In the genomic region with DNA sequence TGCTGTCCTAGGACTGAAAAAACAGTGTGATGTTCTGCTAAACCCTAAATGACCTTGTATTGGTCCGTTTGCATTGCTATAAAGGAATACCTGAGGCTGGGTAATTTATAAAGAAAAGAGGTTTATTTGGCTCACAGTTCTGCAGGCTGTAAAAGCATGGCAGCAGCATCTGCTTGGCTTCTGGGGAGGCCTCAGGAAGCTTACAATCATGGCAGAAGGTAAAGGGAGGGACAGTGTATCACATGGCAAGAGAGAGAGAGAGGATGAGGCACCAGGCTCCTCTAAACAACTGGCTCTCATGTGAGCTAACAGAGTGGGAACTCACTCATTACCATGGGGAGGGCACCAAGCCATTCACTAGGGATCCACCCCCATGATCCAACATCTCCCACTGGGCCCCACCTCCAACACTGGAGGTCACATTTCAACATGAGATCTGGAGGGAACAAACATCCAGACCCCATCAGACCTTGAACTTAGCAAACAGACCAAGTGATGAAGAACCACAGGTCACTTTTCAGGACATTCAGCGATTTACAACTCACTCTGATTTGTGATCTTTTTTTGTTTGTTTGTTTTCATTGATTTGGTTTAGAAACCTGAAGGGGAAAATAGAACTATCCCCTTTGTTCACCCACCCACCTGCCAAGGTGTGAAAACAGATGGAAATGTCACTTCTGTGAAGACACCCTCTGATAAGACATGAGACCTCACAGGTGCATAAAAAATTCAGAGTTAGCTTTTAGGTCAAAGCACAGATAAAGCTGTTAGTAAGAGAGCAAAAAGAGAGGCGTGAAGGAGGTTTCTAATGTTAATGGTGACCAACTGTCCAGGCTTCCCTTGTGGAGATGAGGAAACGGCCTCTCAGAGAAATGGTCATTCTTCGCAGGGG, we compare ENCODE assay signal across 1 cellular context.
TF ChIP-seq lines count a peak whose summit lies in the region.

No MANE protein-coding gene starts in this region.

TF ChIP-seq in HepG2, 621 proteins besides CTCF, POLR2A, EP300 and RAD21 (continued from another document and continues in another):
- TF ChIP-seq, protein P1, sequence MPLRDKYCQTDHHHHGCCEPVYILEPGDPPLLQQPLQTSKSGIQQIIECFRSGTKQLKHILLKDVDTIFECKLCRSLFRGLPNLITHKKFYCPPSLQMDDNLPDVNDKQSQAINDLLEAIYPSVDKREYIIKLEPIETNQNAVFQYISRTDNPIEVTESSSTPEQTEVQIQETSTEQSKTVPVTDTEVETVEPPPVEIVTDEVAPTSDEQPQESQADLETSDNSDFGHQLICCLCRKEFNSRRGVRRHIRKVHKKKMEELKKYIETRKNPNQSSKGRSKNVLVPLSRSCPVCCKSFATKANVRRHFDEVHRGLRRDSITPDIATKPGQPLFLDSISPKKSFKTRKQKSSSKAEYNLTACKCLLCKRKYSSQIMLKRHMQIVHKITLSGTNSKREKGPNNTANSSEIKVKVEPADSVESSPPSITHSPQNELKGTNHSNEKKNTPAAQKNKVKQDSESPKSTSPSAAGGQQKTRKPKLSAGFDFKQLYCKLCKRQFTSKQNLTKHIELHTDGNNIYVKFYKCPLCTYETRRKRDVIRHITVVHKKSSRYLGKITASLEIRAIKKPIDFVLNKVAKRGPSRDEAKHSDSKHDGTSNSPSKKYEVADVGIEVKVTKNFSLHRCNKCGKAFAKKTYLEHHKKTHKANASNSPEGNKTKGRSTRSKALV (CRISPR knock-in tag; IDR thresholded peaks at IDR 0.05) = no peak
- TF ChIP-seq ZMYM3 (CRISPR knock-in tag; IDR thresholded peaks at IDR 0.05) (peak; percentile 80), ZBTB38 (CRISPR knock-in tag; IDR thresholded peaks at IDR 0.05) (no peak), MBNL3 (CRISPR knock-in tag; conservative IDR thresholded peaks at IDR 0.05) (no peak), RORA (CRISPR knock-in tag; IDR thresholded peaks at IDR 0.05) (no peak), KMT2A (CRISPR knock-in tag; IDR thresholded peaks at IDR 0.05) (no peak), ZSCAN9 (CRISPR knock-in tag; IDR thresholded peaks at IDR 0.05; ENCODE audit: borderline replicate concordance) (0 out of 2 replicates have a peak, but pooled peaks have one; percentile 17), NRL (CRISPR knock-in tag; IDR thresholded peaks at IDR 0.05; ENCODE audit: borderline replicate concordance) (no peak), NR1H2 (CRISPR knock-in tag; IDR thresholded peaks at IDR 0.05; ENCODE audit: borderline replicate concordance, low read depth) (no peak), ZNF225 (CRISPR knock-in tag; IDR thresholded peaks at IDR 0.05) (no peak), ZNF121 (CRISPR knock-in tag; IDR thresholded peaks at IDR 0.05) (peak; percentile 91), DNMT3B (CRISPR knock-in tag; conservative IDR thresholded peaks at IDR 0.05) (no peak), RFXANK (CRISPR knock-in tag; IDR thresholded peaks at IDR 0.05) (no peak), ATF7-NPFF (CRISPR knock-in tag; IDR thresholded peaks at IDR 0.05; ENCODE audit: low read depth) (no peak), RAD51 (IDR thresholded peaks at IDR 0.05; ENCODE audit: borderline replicate concordance) (no peak), PRPF4 (IDR thresholded peaks at IDR 0.05; ENCODE audit: low read depth, low read length, poor library complexity, severe bottlenecking) (no peak), GABPA (IDR thresholded peaks at IDR 0.05; ENCODE audit: low read depth, low read length) (no peak), GABPA (CRISPR knock-in tag; IDR thresholded peaks at IDR 0.05; ENCODE audit: low read depth) (no peak), MXI1 (IDR thresholded peaks at IDR 0.05; ENCODE audit: borderline replicate concordance, low read depth, low read length) (no peak), CBX1 (IDR thresholded peaks at IDR 0.05; ENCODE audit: low read depth) (no peak), RFXAP (CRISPR knock-in tag; IDR thresholded peaks at IDR 0.05; ENCODE audit: borderline replicate concordance) (no peak), KAT8 (CRISPR knock-in tag; IDR thresholded peaks at IDR 0.05) (no peak), HOXA3 (CRISPR knock-in tag; IDR thresholded peaks at IDR 0.05) (peak; percentile 69; the same call in 1 of the 2 replicates), NBN (conservative IDR thresholded peaks at IDR 0.05) (no peak), ZNF24 (IDR thresholded peaks at IDR 0.05) (no peak), ZNF747 (CRISPR knock-in tag; IDR thresholded peaks at IDR 0.05; ENCODE audit: borderline replicate concordance) (no peak), REPIN1 (CRISPR knock-in tag; IDR thresholded peaks at IDR 0.05; ENCODE audit: borderline replicate concordance, low read depth) (peak; percentile 49; the same call in 1 of the 2 replicates), RCOR2 (CRISPR knock-in tag; IDR thresholded peaks at IDR 0.05) (peak; percentile 86), ZNF263 (CRISPR knock-in tag; IDR thresholded peaks at IDR 0.05) (no peak), ZNF232 (CRISPR knock-in tag; IDR thresholded peaks at IDR 0.05; ENCODE audit: borderline replicate concordance) (no peak), ZNF841 (CRISPR knock-in tag; IDR thresholded peaks at IDR 0.05; ENCODE audit: borderline replicate concordance) (no peak), TOPORS (CRISPR knock-in tag; IDR thresholded peaks at IDR 0.05) (no peak), TBX2 (CRISPR knock-in tag; IDR thresholded peaks at IDR 0.05; ENCODE audit: borderline replicate concordance) (peak; percentile 84), SALL2 (CRISPR knock-in tag; IDR thresholded peaks at IDR 0.05) (no peak), ZNF234 (CRISPR knock-in tag; conservative IDR thresholded peaks at IDR 0.05) (no peak), ZNF564 (CRISPR knock-in tag; IDR thresholded peaks at IDR 0.05) (no peak)
- TF ChIP-seq, protein P2, sequence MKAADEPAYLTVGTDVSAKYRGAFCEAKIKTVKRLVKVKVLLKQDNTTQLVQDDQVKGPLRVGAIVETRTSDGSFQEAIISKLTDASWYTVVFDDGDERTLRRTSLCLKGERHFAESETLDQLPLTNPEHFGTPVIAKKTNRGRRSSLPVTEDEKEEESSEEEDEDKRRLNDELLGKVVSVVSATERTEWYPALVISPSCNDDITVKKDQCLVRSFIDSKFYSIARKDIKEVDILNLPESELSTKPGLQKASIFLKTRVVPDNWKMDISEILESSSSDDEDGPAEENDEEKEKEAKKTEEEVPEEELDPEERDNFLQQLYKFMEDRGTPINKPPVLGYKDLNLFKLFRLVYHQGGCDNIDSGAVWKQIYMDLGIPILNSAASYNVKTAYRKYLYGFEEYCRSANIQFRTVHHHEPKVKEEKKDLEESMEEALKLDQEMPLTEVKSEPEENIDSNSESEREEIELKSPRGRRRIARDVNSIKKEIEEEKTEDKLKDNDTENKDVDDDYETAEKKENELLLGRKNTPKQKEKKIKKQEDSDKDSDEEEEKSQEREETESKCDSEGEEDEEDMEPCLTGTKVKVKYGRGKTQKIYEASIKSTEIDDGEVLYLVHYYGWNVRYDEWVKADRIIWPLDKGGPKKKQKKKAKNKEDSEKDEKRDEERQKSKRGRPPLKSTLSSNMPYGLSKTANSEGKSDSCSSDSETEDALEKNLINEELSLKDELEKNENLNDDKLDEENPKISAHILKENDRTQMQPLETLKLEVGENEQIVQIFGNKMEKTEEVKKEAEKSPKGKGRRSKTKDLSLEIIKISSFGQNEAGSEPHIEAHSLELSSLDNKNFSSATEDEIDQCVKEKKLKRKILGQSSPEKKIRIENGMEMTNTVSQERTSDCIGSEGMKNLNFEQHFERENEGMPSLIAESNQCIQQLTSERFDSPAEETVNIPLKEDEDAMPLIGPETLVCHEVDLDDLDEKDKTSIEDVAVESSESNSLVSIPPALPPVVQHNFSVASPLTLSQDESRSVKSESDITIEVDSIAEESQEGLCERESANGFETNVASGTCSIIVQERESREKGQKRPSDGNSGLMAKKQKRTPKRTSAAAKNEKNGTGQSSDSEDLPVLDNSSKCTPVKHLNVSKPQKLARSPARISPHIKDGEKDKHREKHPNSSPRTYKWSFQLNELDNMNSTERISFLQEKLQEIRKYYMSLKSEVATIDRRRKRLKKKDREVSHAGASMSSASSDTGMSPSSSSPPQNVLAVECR (CRISPR knock-in tag; IDR thresholded peaks at IDR 0.05; ENCODE audit: borderline replicate concordance) = peak; percentile 30; the same call in 1 of the 2 replicates
- TF ChIP-seq, protein P3, sequence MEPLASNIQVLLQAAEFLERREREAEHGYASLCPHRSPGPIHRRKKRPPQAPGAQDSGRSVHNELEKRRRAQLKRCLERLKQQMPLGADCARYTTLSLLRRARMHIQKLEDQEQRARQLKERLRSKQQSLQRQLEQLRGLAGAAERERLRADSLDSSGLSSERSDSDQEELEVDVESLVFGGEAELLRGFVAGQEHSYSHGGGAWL (CRISPR knock-in tag; IDR thresholded peaks at IDR 0.05) = no peak
- TF ChIP-seq, protein P4, sequence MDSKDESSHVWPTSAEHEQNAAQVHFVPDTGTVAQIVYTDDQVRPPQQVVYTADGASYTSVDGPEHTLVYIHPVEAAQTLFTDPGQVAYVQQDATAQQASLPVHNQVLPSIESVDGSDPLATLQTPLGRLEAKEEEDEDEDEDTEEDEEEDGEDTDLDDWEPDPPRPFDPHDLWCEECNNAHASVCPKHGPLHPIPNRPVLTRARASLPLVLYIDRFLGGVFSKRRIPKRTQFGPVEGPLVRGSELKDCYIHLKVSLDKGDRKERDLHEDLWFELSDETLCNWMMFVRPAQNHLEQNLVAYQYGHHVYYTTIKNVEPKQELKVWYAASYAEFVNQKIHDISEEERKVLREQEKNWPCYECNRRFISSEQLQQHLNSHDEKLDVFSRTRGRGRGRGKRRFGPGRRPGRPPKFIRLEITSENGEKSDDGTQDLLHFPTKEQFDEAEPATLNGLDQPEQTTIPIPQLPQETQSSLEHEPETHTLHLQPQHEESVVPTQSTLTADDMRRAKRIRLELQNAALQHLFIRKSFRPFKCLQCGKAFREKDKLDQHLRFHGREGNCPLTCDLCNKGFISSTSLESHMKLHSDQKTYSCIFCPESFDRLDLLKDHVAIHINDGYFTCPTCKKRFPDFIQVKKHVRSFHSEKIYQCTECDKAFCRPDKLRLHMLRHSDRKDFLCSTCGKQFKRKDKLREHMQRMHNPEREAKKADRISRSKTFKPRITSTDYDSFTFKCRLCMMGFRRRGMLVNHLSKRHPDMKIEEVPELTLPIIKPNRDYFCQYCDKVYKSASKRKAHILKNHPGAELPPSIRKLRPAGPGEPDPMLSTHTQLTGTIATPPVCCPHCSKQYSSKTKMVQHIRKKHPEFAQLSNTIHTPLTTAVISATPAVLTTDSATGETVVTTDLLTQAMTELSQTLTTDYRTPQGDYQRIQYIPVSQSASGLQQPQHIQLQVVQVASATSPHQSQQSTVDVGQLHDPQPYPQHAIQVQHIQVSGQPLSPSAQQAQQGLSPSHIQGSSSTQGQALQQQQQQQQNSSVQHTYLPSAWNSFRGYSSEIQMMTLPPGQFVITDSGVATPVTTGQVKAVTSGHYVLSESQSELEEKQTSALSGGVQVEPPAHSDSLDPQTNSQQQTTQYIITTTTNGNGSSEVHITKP (CRISPR knock-in tag; IDR thresholded peaks at IDR 0.05; ENCODE audit: low read depth) = 0 out of 2 replicates have a peak, but pooled peaks have one; percentile 43
- TF ChIP-seq, protein P5, sequence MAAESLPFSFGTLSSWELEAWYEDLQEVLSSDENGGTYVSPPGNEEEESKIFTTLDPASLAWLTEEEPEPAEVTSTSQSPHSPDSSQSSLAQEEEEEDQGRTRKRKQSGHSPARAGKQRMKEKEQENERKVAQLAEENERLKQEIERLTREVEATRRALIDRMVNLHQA (CRISPR knock-in tag; IDR thresholded peaks at IDR 0.05) = no peak
- TF ChIP-seq, protein P6, sequence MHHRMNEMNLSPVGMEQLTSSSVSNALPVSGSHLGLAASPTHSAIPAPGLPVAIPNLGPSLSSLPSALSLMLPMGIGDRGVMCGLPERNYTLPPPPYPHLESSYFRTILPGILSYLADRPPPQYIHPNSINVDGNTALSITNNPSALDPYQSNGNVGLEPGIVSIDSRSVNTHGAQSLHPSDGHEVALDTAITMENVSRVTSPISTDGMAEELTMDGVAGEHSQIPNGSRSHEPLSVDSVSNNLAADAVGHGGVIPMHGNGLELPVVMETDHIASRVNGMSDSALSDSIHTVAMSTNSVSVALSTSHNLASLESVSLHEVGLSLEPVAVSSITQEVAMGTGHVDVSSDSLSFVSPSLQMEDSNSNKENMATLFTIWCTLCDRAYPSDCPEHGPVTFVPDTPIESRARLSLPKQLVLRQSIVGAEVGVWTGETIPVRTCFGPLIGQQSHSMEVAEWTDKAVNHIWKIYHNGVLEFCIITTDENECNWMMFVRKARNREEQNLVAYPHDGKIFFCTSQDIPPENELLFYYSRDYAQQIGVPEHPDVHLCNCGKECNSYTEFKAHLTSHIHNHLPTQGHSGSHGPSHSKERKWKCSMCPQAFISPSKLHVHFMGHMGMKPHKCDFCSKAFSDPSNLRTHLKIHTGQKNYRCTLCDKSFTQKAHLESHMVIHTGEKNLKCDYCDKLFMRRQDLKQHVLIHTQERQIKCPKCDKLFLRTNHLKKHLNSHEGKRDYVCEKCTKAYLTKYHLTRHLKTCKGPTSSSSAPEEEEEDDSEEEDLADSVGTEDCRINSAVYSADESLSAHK (CRISPR knock-in tag; IDR thresholded peaks at IDR 0.05; ENCODE audit: borderline replicate concordance) = no peak
- TF ChIP-seq, protein P7, sequence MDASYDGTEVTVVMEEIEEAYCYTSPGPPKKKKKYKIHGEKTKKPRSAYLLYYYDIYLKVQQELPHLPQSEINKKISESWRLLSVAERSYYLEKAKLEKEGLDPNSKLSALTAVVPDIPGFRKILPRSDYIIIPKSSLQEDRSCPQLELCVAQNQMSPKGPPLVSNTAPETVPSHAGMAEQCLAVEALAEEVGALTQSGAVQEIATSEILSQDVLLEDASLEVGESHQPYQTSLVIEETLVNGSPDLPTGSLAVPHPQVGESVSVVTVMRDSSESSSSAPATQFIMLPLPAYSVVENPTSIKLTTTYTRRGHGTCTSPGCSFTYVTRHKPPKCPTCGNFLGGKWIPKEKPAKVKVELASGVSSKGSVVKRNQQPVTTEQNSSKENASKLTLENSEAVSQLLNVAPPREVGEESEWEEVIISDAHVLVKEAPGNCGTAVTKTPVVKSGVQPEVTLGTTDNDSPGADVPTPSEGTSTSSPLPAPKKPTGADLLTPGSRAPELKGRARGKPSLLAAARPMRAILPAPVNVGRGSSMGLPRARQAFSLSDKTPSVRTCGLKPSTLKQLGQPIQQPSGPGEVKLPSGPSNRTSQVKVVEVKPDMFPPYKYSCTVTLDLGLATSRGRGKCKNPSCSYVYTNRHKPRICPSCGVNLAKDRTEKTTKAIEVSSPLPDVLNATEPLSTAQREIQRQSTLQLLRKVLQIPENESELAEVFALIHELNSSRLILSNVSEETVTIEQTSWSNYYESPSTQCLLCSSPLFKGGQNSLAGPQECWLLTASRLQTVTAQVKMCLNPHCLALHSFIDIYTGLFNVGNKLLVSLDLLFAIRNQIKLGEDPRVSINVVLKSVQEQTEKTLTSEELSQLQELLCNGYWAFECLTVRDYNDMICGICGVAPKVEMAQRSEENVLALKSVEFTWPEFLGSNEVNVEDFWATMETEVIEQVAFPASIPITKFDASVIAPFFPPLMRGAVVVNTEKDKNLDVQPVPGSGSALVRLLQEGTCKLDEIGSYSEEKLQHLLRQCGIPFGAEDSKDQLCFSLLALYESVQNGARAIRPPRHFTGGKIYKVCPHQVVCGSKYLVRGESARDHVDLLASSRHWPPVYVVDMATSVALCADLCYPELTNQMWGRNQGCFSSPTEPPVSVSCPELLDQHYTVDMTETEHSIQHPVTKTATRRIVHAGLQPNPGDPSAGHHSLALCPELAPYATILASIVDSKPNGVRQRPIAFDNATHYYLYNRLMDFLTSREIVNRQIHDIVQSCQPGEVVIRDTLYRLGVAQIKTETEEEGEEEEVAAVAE (CRISPR knock-in tag; IDR thresholded peaks at IDR 0.05; ENCODE audit: borderline replicate concordance) = no peak; the same call in 1 of the 2 replicates
